Comparison of ENCODE assay signal across 22 cellular contexts in the genomic region with DNA sequence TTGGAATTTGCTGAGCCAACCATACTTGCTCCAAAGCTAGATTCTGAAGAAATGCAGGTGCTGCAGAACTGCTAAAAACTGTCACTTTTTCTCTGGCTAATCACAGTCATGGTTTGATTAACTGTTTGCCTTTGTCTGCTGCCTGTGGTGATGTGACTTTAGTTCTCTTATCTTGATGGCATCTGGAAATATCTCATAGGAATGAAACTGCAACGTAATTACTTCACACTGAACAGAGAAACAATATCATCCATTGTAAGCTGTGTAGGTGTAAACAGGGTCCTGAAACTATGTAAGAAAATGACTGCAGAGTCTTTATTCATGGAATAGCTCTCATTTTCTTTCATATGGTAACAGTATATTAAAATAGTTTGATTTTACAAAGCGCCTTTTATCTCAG.
A peak's percentile ranks its signal among the peaks of the same experiment; 100 is the strongest.
DNase-seq lines count a peak whose midpoint lies in the region; ATAC-seq and TF ChIP-seq lines count a peak whose summit lies in the region.
"Had no signal": no experiment of that assay in that cellular context is flagged by ENCODE, and none has a peak within 500 bp of the region (broad histone marks: within the 10 kb centered on the region; RNA-seq: fewer than 3 reads in every experiment).

No MANE protein-coding gene starts in this region.

- H3K27ac ChIP-seq in body of pancreas, result no peak overlapping the region
- H3K27ac ChIP-seq in adrenal gland, result no peak overlapping the region
- H3K27ac ChIP-seq: BLaER1 treated with 17β-estradiol and CSF1 and Interleukin-3, amounts not matched to agents 10 nM and 100 nM; HL-60 had no signal

- TF ChIP-seq CTCF in body of pancreas (IDR thresholded peaks at IDR 0.05) (no peak), adrenal gland (IDR thresholded peaks at IDR 0.05) (no peak)

- H3K9me3 ChIP-seq in body of pancreas (no peaks in the 10 kb centered on the region), adrenal gland (replicated peaks in 1 of 3) (no peaks in the 10 kb centered on the region)
- H3K9me3 ChIP-seq: BLaER1 treated with 17β-estradiol and CSF1 and Interleukin-3, amounts not matched to agents 10 nM and 100 nM had no signal

- H3K4me3 ChIP-seq in body of pancreas (no peak overlapping the region), adrenal gland (no peak overlapping the region)
- H3K4me3 ChIP-seq: BLaER1 treated with 17β-estradiol and CSF1 and Interleukin-3, amounts not matched to agents 10 nM and 100 nM; GM23338; K562 had no signal

- no peaks in the 10 kb centered on the region for H3K36me3 ChIP-seq in body of pancreas (replicated peaks in 1 of 2; ENCODE audit: insufficient read depth in 1 of 2, low read depth in 2 of 2)
- no peaks in the 10 kb centered on the region for H3K36me3 ChIP-seq in adrenal gland (replicated peaks in 1 of 2)
- H3K36me3 ChIP-seq: BLaER1 treated with 17β-estradiol and CSF1 and Interleukin-3, amounts not matched to agents 10 nM and 100 nM had no signal

- no peaks in the 10 kb centered on the region for H3K36me3 Mint-ChIP-seq in activated CD4-positive, alpha-beta memory T cell treated with anti-CD3 and anti-CD28 coated beads, Interleukin-2, amount 10 ng/mL, durations not matched to agents 7 days and 5 days (ENCODE audit: low read depth)
- H3K36me3 Mint-ChIP-seq: CD8-positive, alpha-beta T cell had no signal

- H3K4me1 Mint-ChIP-seq in activated CD4-positive, alpha-beta memory T cell treated with anti-CD3 and anti-CD28 coated beads, Interleukin-2, amount 10 ng/mL, durations not matched to agents 7 days and 5 days, result no peaks in the 10 kb centered on the region
- H3K4me1 Mint-ChIP-seq: B cell had no signal

- POLR2A ChIA-PET in activated CD4-positive, alpha-beta memory T cell treated with anti-CD3 and anti-CD28 coated beads, Interleukin-2, amount 10 ng/mL, durations not matched to agents 7 days and 5 days (lab: Charles Lee), result no interaction called here

- WGBS in body of pancreas, 2 donors, result 17 to 32% methylated on average over 2 of the region's 2 CpGs
- 61 to 82% (median 76%) methylated on average over 2 of the region's 2 CpGs for WGBS in adrenal gland, 4 donors

- H3K4me1 ChIP-seq in body of pancreas (no peaks in the 10 kb centered on the region), adrenal gland (replicated peaks in 1 of 2) (no peaks in the 10 kb centered on the region)
- H3K4me1 ChIP-seq: BLaER1 treated with 17β-estradiol and CSF1 and Interleukin-3, amounts not matched to agents 10 nM and 100 nM had no signal

- intact Hi-C loops in body of pancreas (cut with DNase I) (no loop called here), adrenal gland (cut with DNase I) (no loop called here)

- no peak overlapping the region for H3K27ac Mint-ChIP-seq in activated CD4-positive, alpha-beta memory T cell treated with anti-CD3 and anti-CD28 coated beads, Interleukin-2, amount 10 ng/mL, durations not matched to agents 7 days and 5 days
- H3K27ac Mint-ChIP-seq: B cell; CD8-positive, alpha-beta T cell; GM23338 had no signal

- TF ChIP-seq POLR2A in body of pancreas (IDR thresholded peaks at IDR 0.05) (no peak), adrenal gland (IDR thresholded peaks at IDR 0.05) (no peak)

- no peaks in the 10 kb centered on the region for H3K27me3 Mint-ChIP-seq in activated CD4-positive, alpha-beta memory T cell treated with anti-CD3 and anti-CD28 coated beads, Interleukin-2, amount 10 ng/mL, durations not matched to agents 7 days and 5 days
- H3K27me3 Mint-ChIP-seq: B cell had no signal

- no peak overlapping the region for H3K4me3 Mint-ChIP-seq in activated CD4-positive, alpha-beta memory T cell treated with anti-CD3 and anti-CD28 coated beads, Interleukin-2, amount 10 ng/mL, durations not matched to agents 7 days and 5 days
- H3K4me3 Mint-ChIP-seq: B cell; CD8-positive, alpha-beta T cell; GM23338 had no signal

- DNase-seq in COLO829 (ENCODE audit: low spot score) (peak; percentile 9), NCI-H146 treated with DMSO at 0.1 percent for 48 hours (lab: John Stamatoyannopoulos, UW; ENCODE audit: unreplicated experiment) (peak; percentile 82), body of pancreas (no peak), adrenal gland (no peak)
- no peak for DNase-seq in activated CD4-positive, alpha-beta memory T cell treated with anti-CD3 and anti-CD28 coated beads, Interleukin-2, amount 10 ng/mL, durations not matched to agents 7 days and 5 days
- no peak for DNase-seq in activated T-cell treated with anti-CD3 and anti-CD28 coated beads, Interleukin-2, amount 50 U/mL, for 1 hour
- DNase-seq: 8988T; CD8-positive, alpha-beta T cell; COR-L47; DMS 273 treated with DMSO at 0.1 percent for 48 hours; DMS53; DND-41; EL; HCEC 1CT; IMR-90 had no signal

- ATAC-seq in HG03432 (IDR thresholded peaks at IDR 0.05; ENCODE audit: unreplicated experiment), result peak; percentile 42
- ATAC-seq in body of pancreas, result peak; percentile 50
- no peak for ATAC-seq in HG02970 (IDR thresholded peaks at IDR 0.05; ENCODE audit: low FRiP score, unreplicated experiment)
- ATAC-seq: CD8-positive, alpha-beta T cell; GM23338; K562 had no signal

- H3K27me3 ChIP-seq in body of pancreas, result no peaks in the 10 kb centered on the region
- no peaks in the 10 kb centered on the region for H3K27me3 ChIP-seq in adrenal gland
- H3K27me3 ChIP-seq: BLaER1 treated with 17β-estradiol and CSF1 and Interleukin-3, amounts not matched to agents 10 nM and 100 nM had no signal

- H3K9me3 Mint-ChIP-seq in activated CD4-positive, alpha-beta memory T cell treated with anti-CD3 and anti-CD28 coated beads, Interleukin-2, amount 10 ng/mL, durations not matched to agents 7 days and 5 days, result peaks cover 4% of the 10 kb centered on the region
- H3K9me3 Mint-ChIP-seq: GM23338 had no signal

- CTCF ChIA-PET in activated CD4-positive, alpha-beta memory T cell treated with anti-CD3 and anti-CD28 coated beads, Interleukin-2, amount 10 ng/mL, durations not matched to agents 7 days and 5 days (lab: Charles Lee), result no interaction called here

Comparison
In these comparisons a context has a peak if more than half of its experiments do, and no peak if none do; other contexts are left out.
1. DNase-seq: peak in COLO829 (single experiment) and NCI-H146 treated with DMSO at 0.1 percent for 48 hours (single experiment); none in body of pancreas (0 of 4), adrenal gland (0 of 7), activated CD4-positive, alpha-beta memory T cell treated with anti-CD3 and anti-CD28 coated beads, Interleukin-2, amount 10 ng/mL, durations not matched to agents 7 days and 5 days (single experiment) and activated T-cell treated with anti-CD3 and anti-CD28 coated beads, Interleukin-2, amount 50 U/mL, for 1 hour (single experiment).